Comparison of ENCODE assay signal across 21 cellular contexts in the genomic region with DNA sequence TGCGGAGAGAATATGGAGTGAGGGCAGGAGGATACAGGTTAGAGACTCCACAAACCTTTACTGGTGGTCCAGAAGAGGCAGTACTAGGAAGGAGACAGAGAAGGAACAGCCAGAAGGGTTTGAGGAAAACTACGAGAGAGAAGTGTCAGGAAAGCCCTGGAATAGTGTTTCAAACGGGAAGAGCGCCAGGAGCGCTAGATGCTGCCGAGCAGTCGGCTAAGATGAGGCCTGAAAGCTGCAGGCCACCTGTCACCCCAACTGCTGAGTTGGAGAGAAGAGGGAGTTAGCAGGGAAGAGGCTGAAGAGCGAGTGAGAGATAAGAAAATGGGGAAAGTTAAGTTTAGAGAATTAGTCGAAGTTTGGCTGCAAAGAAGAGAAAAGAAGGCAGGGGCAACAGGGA. TPM values are rescaled to one million over a fixed set of nuclear protein-coding genes. Genes with fewer than 3 reads are reported as not detected.
DNase-seq lines count a peak whose midpoint lies in the region; ATAC-seq lines count a peak whose summit lies in the region.
"Had no signal": no experiment of that assay in that cellular context is flagged by ENCODE, and none has a peak within 500 bp of the region (broad histone marks: within the 10 kb centered on the region; RNA-seq: fewer than 3 reads in every experiment).

No MANE protein-coding gene starts in this region.

- no peaks in the 10 kb centered on the region for H3K9me3 Mint-ChIP-seq in activated T-helper 2 cell treated with anti-CD3 and anti-CD28 coated beads, Interferon-gamma antibody, Interleukin-2, Interleukin-4, amounts not matched to agents 10 μg/mL and 5 μg/mL and 100 μg/mL, durations not matched to agents 14 hours and 24 hours and 36 hours
- no peaks in the 10 kb centered on the region for H3K9me3 Mint-ChIP-seq in memory B cell
- H3K9me3 Mint-ChIP-seq: endodermal cell had no signal

- in situ Hi-C loops in G401 (cut with HindIII; ENCODE audit: low sequenced_read_pairs): no loop called here

- H3K4me1 Mint-ChIP-seq in activated T-helper 2 cell treated with anti-CD3 and anti-CD28 coated beads, Interferon-gamma antibody, Interleukin-2, Interleukin-4, amounts not matched to agents 10 μg/mL and 5 μg/mL and 100 μg/mL, durations not matched to agents 14 hours and 24 hours and 36 hours (ENCODE audit: low read depth): peaks cover 29% of the 10 kb centered on the region
- no peaks in the 10 kb centered on the region for H3K4me1 Mint-ChIP-seq in memory B cell

- DNase-seq in Ammon's horn (ENCODE audit: low spot score): peak; percentile 43
- DNase-seq in G401 (ENCODE audit: low spot score): peak; percentile 89
- no peak for DNase-seq in activated T-helper 2 cell treated with anti-CD3 and anti-CD28 coated beads, Interferon-gamma antibody, Interleukin-2, Interleukin-4, amounts not matched to agents 10 μg/mL and 5 μg/mL and 100 μg/mL, durations not matched to agents 14 hours and 24 hours and 36 hours (ENCODE audit: low spot score)
- DNase-seq in memory B cell (ENCODE audit: low spot score in 2 of 2): no peak
- DNase-seq in stimulated activated CD4-positive, alpha-beta T cell treated with anti-CD3 and anti-CD28 coated beads, Interleukin-1b, Interleukin-23, amount 100 ng/mL, for 48 hours: no peak
- no peak for DNase-seq in iPS-NIHi11 (ENCODE audit: low spot score)
- DNase-seq: activated CD4-positive, alpha-beta T cell treated with anti-CD3 and anti-CD28 coated beads, Interleukin-2, amount 50 U/mL, for 4 hours; activated T-cell treated with anti-CD3 and anti-CD28 coated beads, Interleukin-2, amount 50 U/mL, for 48 hours; amniotic stem cell; Caco-2; left colon; NCI-H187 treated with DMSO at 0.1 percent for 48 hours; NCI-H748 treated with DMSO at 0.1 percent for 48 hours; pancreas; PC-9; SK-N-SH; stimulated activated CD4-positive, alpha-beta T cell treated with anti-CD3 and anti-CD28 coated beads, Interleukin-4, amount 100 ng/mL, for 1 hour had no signal

- H3K36me3 Mint-ChIP-seq in activated T-helper 2 cell treated with anti-CD3 and anti-CD28 coated beads, Interferon-gamma antibody, Interleukin-2, Interleukin-4, amounts not matched to agents 10 μg/mL and 5 μg/mL and 100 μg/mL, durations not matched to agents 14 hours and 24 hours and 36 hours (ENCODE audit: low read depth): peaks cover 79% of the 10 kb centered on the region
- peaks cover 55% of the 10 kb centered on the region for H3K36me3 Mint-ChIP-seq in memory B cell

- intact Hi-C loops in activated T-helper 2 cell treated with anti-CD3 and anti-CD28 coated beads, Interferon-gamma antibody, Interleukin-2, Interleukin-4, amounts not matched to agents 10 μg/mL and 5 μg/mL and 100 μg/mL, durations not matched to agents 14 hours and 24 hours and 36 hours (cut with micrococcal nuclease): no loop called here

- no peaks in the 10 kb centered on the region for H3K27me3 Mint-ChIP-seq in activated T-helper 2 cell treated with anti-CD3 and anti-CD28 coated beads, Interferon-gamma antibody, Interleukin-2, Interleukin-4, amounts not matched to agents 10 μg/mL and 5 μg/mL and 100 μg/mL, durations not matched to agents 14 hours and 24 hours and 36 hours (ENCODE audit: low read depth)
- H3K27me3 Mint-ChIP-seq in memory B cell: no peaks in the 10 kb centered on the region

- no peak overlapping the region for H3K4me3 Mint-ChIP-seq in activated T-helper 2 cell treated with anti-CD3 and anti-CD28 coated beads, Interferon-gamma antibody, Interleukin-2, Interleukin-4, amounts not matched to agents 10 μg/mL and 5 μg/mL and 100 μg/mL, durations not matched to agents 14 hours and 24 hours and 36 hours (ENCODE audit: low read depth)
- no peak overlapping the region for H3K4me3 Mint-ChIP-seq in memory B cell
- H3K4me3 Mint-ChIP-seq: endodermal cell had no signal

- ATAC-seq in memory B cell (ENCODE audit: low read depth) (no peak), HG03439 (IDR thresholded peaks at IDR 0.05; ENCODE audit: unreplicated experiment) (no peak), GM18520 (IDR thresholded peaks at IDR 0.05; ENCODE audit: unreplicated experiment) (no peak)
- ATAC-seq: left colon, mucosa of descending colon had no signal

- H3K27ac Mint-ChIP-seq in activated T-helper 2 cell treated with anti-CD3 and anti-CD28 coated beads, Interferon-gamma antibody, Interleukin-2, Interleukin-4, amounts not matched to agents 10 μg/mL and 5 μg/mL and 100 μg/mL, durations not matched to agents 14 hours and 24 hours and 36 hours: peak overlapping the region; percentile 18
- peak overlapping the region; percentile 3 for H3K27ac Mint-ChIP-seq in memory B cell
- H3K27ac Mint-ChIP-seq: endodermal cell had no signal

RNA-seq across cellular contexts. Expression of gene PCSK9, which starts 30.9 kb away (rescaled TPM):
- total RNA-seq in G401 (2014; rRNA removed; shearing (Covaris generic)): 0.06 TPM in 1 of 2 replicates, not detected in the other
- 0.05 and 0.07 TPM in 2 replicates for total RNA-seq in activated T-helper 2 cell treated with anti-CD3 and anti-CD28 coated beads, Interferon-gamma antibody, Interleukin-2, Interleukin-4, amounts not matched to agents 10 μg/mL and 5 μg/mL and 100 μg/mL, durations not matched to agents 14 hours and 24 hours and 36 hours

Comparison
In these comparisons a context has a peak if more than half of its experiments do, and no peak if none do; other contexts are left out.
1. DNase-seq: peak in Ammon's horn (single experiment) and G401 (single experiment); none in activated T-helper 2 cell treated with anti-CD3 and anti-CD28 coated beads, Interferon-gamma antibody, Interleukin-2, Interleukin-4, amounts not matched to agents 10 μg/mL and 5 μg/mL and 100 μg/mL, durations not matched to agents 14 hours and 24 hours and 36 hours (single experiment), memory B cell (0 of 2), stimulated activated CD4-positive, alpha-beta T cell treated with anti-CD3 and anti-CD28 coated beads, Interleukin-1b, Interleukin-23, amount 100 ng/mL, for 48 hours (single experiment) and iPS-NIHi11 (single experiment).